ENCODE assay signal across 8 cellular contexts in genomic region chr15:63505842-63506222, GRCh38. TPM values are rescaled to one million over a fixed set of nuclear protein-coding genes. Genes with fewer than 3 reads are reported as not detected.
DNase-seq lines count a peak whose midpoint lies in the region; ATAC-seq, FAIRE-seq and TF ChIP-seq lines count a peak whose summit lies in the region.

No MANE protein-coding gene starts in this region.

- no peak overlapping the region for H2AFZ ChIP-seq in PC-3 (ENCODE audit: low read length)
- H2AFZ ChIP-seq in osteoblast (ENCODE audit: low read length) = peak overlapping the region; percentile 64

- no peaks in the 10 kb centered on the region for H3K36me3 ChIP-seq in CD8-positive, alpha-beta memory T cell (ENCODE audit: insufficient read depth, low read length)
- H3K36me3 ChIP-seq in PC-3 (ENCODE audit: low read depth, low read length) (no peaks in the 10 kb centered on the region), endodermal cell (ENCODE audit: control insufficient read depth, insufficient read depth, low read length) (no peaks in the 10 kb centered on the region), osteoblast (ENCODE audit: insufficient read depth, low read length) (no peaks in the 10 kb centered on the region)

- no peak for ATAC-seq in PC-3
- no peak for ATAC-seq in HG03097 (IDR thresholded peaks at IDR 0.05; ENCODE audit: low FRiP score, unreplicated experiment)

- no peaks in the 10 kb centered on the region for H3K27me3 ChIP-seq in CD8-positive, alpha-beta memory T cell (ENCODE audit: insufficient read depth, low read length, poor library complexity, severe bottlenecking)
- H3K27me3 ChIP-seq in PC-3 (ENCODE audit: low read length) = no peaks in the 10 kb centered on the region
- peaks cover 11% of the 10 kb centered on the region for H3K27me3 ChIP-seq in endodermal cell (ENCODE audit: control insufficient read depth, insufficient read depth, low read length, poor library complexity, severe bottlenecking)
- no peaks in the 10 kb centered on the region for H3K27me3 ChIP-seq in osteoblast (ENCODE audit: insufficient read depth, low read length)

- no peak for TF ChIP-seq CTCF in PC-3 (conservative IDR thresholded peaks at IDR 0.05; ENCODE audit: low read depth, low read length)
- peak; percentile 2 for TF ChIP-seq CTCF in endodermal cell (conservative IDR thresholded peaks at IDR 0.05)
- TF ChIP-seq CTCF in osteoblast (IDR thresholded peaks at IDR 0.05; ENCODE audit: extremely low read depth, low read depth, low read length) = no peak

- H4K20me1 ChIP-seq in PC-3 (ENCODE audit: low read length) (peaks cover 48% of the 10 kb centered on the region), osteoblast (ENCODE audit: insufficient read depth, low read length) (peaks cover 26% of the 10 kb centered on the region)

- intact Hi-C loops in PC-3 (cut with micrococcal nuclease) = loop anchor here (2.0 kb wide), 1 partner anchor 47 kb away; no protein-coding TSS in a partner anchor

- peaks cover 0 to 14% (median 0%) of the 10 kb centered on the region in 3 donors for H3K36me3 Mint-ChIP-seq in CD8-positive, alpha-beta memory T cell
- peaks cover 3% of the 10 kb centered on the region for H3K36me3 Mint-ChIP-seq in endodermal cell (ENCODE audit: low read depth)

- H3K4me3 ChIP-seq in CD8-positive, alpha-beta memory T cell (ENCODE audit: low read length) = peak overlapping the region; percentile 90
- H3K4me3 ChIP-seq in PC-3 (ENCODE audit: low read length) (peak overlapping the region; percentile 85), endodermal cell (ENCODE audit: low read length) (peak overlapping the region; percentile 90), osteoblast (ENCODE audit: insufficient read depth, low read length) (peak overlapping the region; percentile 83)

- TSS peak; percentile 30 for BruUV-seq in PC-3 (replicated peaks; lab: Mats Ljungman, UMichigan)

- H3K9me3 ChIP-seq in CD8-positive, alpha-beta memory T cell (ENCODE audit: low read length) = no peaks in the 10 kb centered on the region
- H3K9me3 ChIP-seq in PC-3 (ENCODE audit: low read length) = no peaks in the 10 kb centered on the region
- H3K9me3 ChIP-seq in endodermal cell (ENCODE audit: control insufficient read depth, low read length) = no peaks in the 10 kb centered on the region
- H3K9me3 ChIP-seq in osteoblast (ENCODE audit: low read depth, low read length) = no peaks in the 10 kb centered on the region

- peaks cover 80% of the 10 kb centered on the region for H3K4me1 ChIP-seq in CD8-positive, alpha-beta memory T cell (ENCODE audit: insufficient read depth, low read length)
- H3K4me1 ChIP-seq in PC-3 (ENCODE audit: insufficient read depth, low read length) (peaks cover 78% of the 10 kb centered on the region), endodermal cell (ENCODE audit: control insufficient read depth, insufficient read depth, low read length) (peaks cover 16% of the 10 kb centered on the region), osteoblast (ENCODE audit: insufficient read depth, low read length) (peaks cover 71% of the 10 kb centered on the region)

- H3K9ac ChIP-seq in PC-3 (ENCODE audit: low read length) (peak overlapping the region; percentile 93), endodermal cell (ENCODE audit: extremely low read depth, low read length, poor library complexity, severe bottlenecking) (peak overlapping the region; percentile 89)

- H3K9me2 ChIP-seq in PC-3 (replicated peaks; ENCODE audit: low read length) = no peaks in the 10 kb centered on the region

- peak overlapping the region; percentile 87 for H3K27ac ChIP-seq in CD8-positive, alpha-beta memory T cell (ENCODE audit: low read depth, low read length)
- H3K27ac ChIP-seq in PC-3 (ENCODE audit: low read length) = peak overlapping the region; percentile 77
- H3K27ac ChIP-seq in endodermal cell (ENCODE audit: low read depth, low read length) = peak overlapping the region; percentile 87
- H3K27ac ChIP-seq in osteoblast (ENCODE audit: low read depth, low read length) = peak overlapping the region; percentile 80

- peak overlapping the region; percentile 92 to 99 (median 98) for H3K4me3 Mint-ChIP-seq in CD8-positive, alpha-beta memory T cell
- H3K4me3 Mint-ChIP-seq in endodermal cell = peak overlapping the region; percentile 76

- H3F3A ChIP-seq in PC-3 (ENCODE audit: low read length, unreplicated experiment) = peaks cover 12% of the 10 kb centered on the region

- peaks cover 59% of the 10 kb centered on the region for H3K79me2 ChIP-seq in PC-3 (ENCODE audit: low read length)
- H3K79me2 ChIP-seq in osteoblast (ENCODE audit: insufficient read depth, low read length) = peaks cover 61% of the 10 kb centered on the region

- FAIRE-seq in urothelium cell line (lab: Jason Lieb, UNC) = no peak

- peaks cover 78 to 81% (median 79%) of the 10 kb centered on the region in 3 donors for H3K4me1 Mint-ChIP-seq in CD8-positive, alpha-beta memory T cell
- H3K4me1 Mint-ChIP-seq in endodermal cell = peaks cover 72% of the 10 kb centered on the region

- WGBS in endodermal cell (ENCODE audit: insufficient coverage in 1 of 2, insufficient read length in 1 of 2), 2 experiments = 28 to 32% methylated on average over 8 of the region's 8 CpGs

- DNase-seq in CD8-positive, alpha-beta memory T cell = no peak
- DNase-seq in PC-3 = no peak
- DNase-seq in endodermal cell = no peak
- no peak for DNase-seq in osteoblast (ENCODE audit: insufficient read length, low spot score, missing footprints)
- no peak for DNase-seq in inferior parietal cortex (ENCODE audit: extremely low spot score)
- DNase-seq in activated effector memory CD4-positive, alpha-beta T cell treated with Interleukin-2 at 50 U/mL for 16 hours = no peak
- DNase-seq in urothelium cell line (ENCODE audit: low spot score) = no peak

- POLR2A ChIA-PET in CD8-positive, alpha-beta memory T cell (lab: Charles Lee) = interaction anchor here (0.7 to 4.6 kb wide), 10 partner anchors 10 to 95 kb away, joined by 3 to 48 read pairs (median 16); no protein-coding TSS in a partner anchor
- POLR2A ChIA-PET in PC-3 (lab: Charles Lee; ENCODE audit: unreplicated experiment) = interaction anchor here (0.6 to 1.0 kb wide), 3 partner anchors 9 to 373 kb away, joined by 3 to 5 read pairs (median 3); no protein-coding TSS in a partner anchor

- CTCF ChIA-PET in CD8-positive, alpha-beta memory T cell (lab: Charles Lee) = interaction anchor here (0.8 to 8.3 kb wide), 19 partner anchors 8 to 106 kb away, joined by 3 to 115 read pairs (median 8); no protein-coding TSS in a partner anchor
- CTCF ChIA-PET in PC-3 (lab: Charles Lee) = interaction anchor here (0.6 to 0.7 kb wide), 3 partner anchors 47 to 104 kb away, joined by 3 to 4 read pairs (median 4); no protein-coding TSS in a partner anchor

- H3K27ac Mint-ChIP-seq in CD8-positive, alpha-beta memory T cell = peak overlapping the region; percentile 95 to 99 (median 97)
- H3K27ac Mint-ChIP-seq in endodermal cell = peak overlapping the region; percentile 84

- peak overlapping the region; percentile 91 for H3K4me2 ChIP-seq in PC-3 (ENCODE audit: low read length)
- H3K4me2 ChIP-seq in osteoblast (ENCODE audit: insufficient read depth, low read length) = peak overlapping the region; percentile 79

- no peaks in the 10 kb centered on the region for H3K27me3 Mint-ChIP-seq in CD8-positive, alpha-beta memory T cell
- peaks cover 29% of the 10 kb centered on the region for H3K27me3 Mint-ChIP-seq in endodermal cell (ENCODE audit: insufficient read depth)

- peaks cover 0 to 1% (median 0%) of the 10 kb centered on the region in 5 donors for H3K9me3 Mint-ChIP-seq in CD8-positive, alpha-beta memory T cell
- no peaks in the 10 kb centered on the region for H3K9me3 Mint-ChIP-seq in endodermal cell

RNA-seq across cellular contexts. Expression of gene USP3, which starts 1.4 kb away (rescaled TPM):
- total RNA-seq in CD8-positive, alpha-beta memory T cell = 10 to 100 TPM; 36.6 to 38.0 TPM
- 50.7 TPM for polyA plus RNA-seq in CD8-positive, alpha-beta memory T cell
- total RNA-seq in PC-3 (2014; rRNA removed) (26.9 and 27.3 TPM in 2 replicates), endodermal cell (10 to 100 TPM; 51.5 to 52.5 TPM), osteoblast (60.1 and 60.7 TPM in 2 replicates)
- 64.2 TPM for polyA plus RNA-seq in endodermal cell (2013, experiment 1 of 2)
- polyA plus RNA-seq in endodermal cell (2013, experiment 2 of 2) = 62.6 TPM
